8 cellular contexts compared by ENCODE assay signal in the genomic region with DNA sequence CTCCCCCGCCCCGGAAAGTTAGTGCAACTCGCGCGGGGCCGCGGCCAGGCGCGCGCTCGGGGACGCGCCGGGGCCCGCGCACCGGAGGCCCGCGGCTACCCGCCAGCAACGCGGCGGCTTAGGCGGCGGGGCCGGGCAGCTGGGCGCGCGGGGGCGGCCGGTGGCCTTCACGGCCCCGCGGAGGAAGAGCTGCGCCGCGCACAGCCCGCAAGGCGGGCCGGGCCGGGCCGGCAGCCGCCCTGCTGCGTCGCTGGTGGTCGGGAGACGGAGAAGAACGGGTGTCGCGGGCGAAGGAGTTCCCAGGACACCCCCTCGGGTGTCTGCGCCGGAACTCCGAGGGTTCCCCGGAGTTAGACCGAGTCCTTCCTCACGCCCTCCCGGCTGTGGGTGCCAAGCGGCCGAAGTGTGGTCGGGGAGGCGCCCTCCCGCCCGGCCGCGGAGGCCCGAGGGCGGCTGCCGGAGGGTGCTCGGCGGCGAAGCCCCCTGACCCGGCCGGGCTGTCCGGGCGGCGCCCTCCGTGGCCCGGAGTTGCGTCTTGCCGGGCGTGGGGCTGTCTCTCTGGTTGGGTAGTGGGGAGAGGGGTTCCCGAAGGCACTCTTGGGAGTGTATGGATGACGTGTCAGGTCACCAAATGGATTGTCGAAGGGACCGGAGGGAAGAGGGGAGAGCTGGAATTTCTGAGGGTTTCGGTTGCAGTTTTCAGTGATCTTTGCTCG. TPM values are rescaled to one million over a fixed set of nuclear protein-coding genes. Genes with fewer than 3 reads are reported as not detected.
DNase-seq lines count a peak whose midpoint lies in the region; ATAC-seq and TF ChIP-seq lines count a peak whose summit lies in the region.

No MANE protein-coding gene starts in this region.

- POLR2A ChIA-PET in RWPE1 (lab: Yijun Ruan, JAX; ENCODE audit: low non-redundant PET): no interaction called here

- peak overlapping the region; percentile 97 for H3K27ac ChIP-seq in HUES64 (ENCODE audit: low read depth, low read length)
- peak overlapping the region; percentile 96 for H3K27ac ChIP-seq in RWPE1
- peak overlapping the region; percentile 98 to 100 (median 99) for H3K27ac ChIP-seq in heart right ventricle

- TF ChIP-seq CTCF in RWPE1 (conservative IDR thresholded peaks at IDR 0.05; ENCODE audit: low read depth) (no peak), heart right ventricle (IDR thresholded peaks at IDR 0.05) (no peak)

- DNase-seq in EH (ENCODE audit: low read depth) (peak; percentile 91), RWPE1 (ENCODE audit: low spot score) (peak; percentile 62), amygdala (lab: John Stamatoyannopoulos, UW) (peak in 47 of 56 donors; percentile 6 to 73 (median 41)), heart right ventricle (peak; percentile 59 to 70), pons (ENCODE audit: low spot score) (peak; percentile 67), AML-193 (lab: John Stamatoyannopoulos, UW) (no peak)

- CTCF ChIA-PET in RWPE1 (lab: Yijun Ruan, JAX): interaction anchor here (0.6 kb wide), 1 partner anchor 27 kb away, joined by 3 read pairs; no protein-coding TSS in a partner anchor

- H3K4me1 ChIP-seq in HUES64 (ENCODE audit: insufficient read depth, low read length) (peaks cover 26% of the 10 kb centered on the region), heart right ventricle (peaks cover 0 to 48% (median 35%) of the 10 kb centered on the region in 9 donors)

- no peaks in the 10 kb centered on the region for H3K36me3 ChIP-seq in HUES64 (ENCODE audit: insufficient read depth, low read length)
- H3K36me3 ChIP-seq in heart right ventricle: no peaks in the 10 kb centered on the region

- peak; percentile 36 for ATAC-seq in GM21423 (IDR thresholded peaks at IDR 0.05; ENCODE audit: unreplicated experiment)
- peak; percentile 59 to 80 (median 70) for ATAC-seq in heart right ventricle

- H3K27me3 ChIP-seq in HUES64 (ENCODE audit: insufficient read depth, low read length): no peaks in the 10 kb centered on the region
- H3K27me3 ChIP-seq in heart right ventricle: no peaks in the 10 kb centered on the region

- H3K4me3 ChIP-seq in HUES64 (ENCODE audit: low read length) (peak overlapping the region; percentile 95), heart right ventricle (peak overlapping the region; percentile 77 to 95 (median 84))

- under 1% methylated on average over 89 of the region's 89 CpGs for WGBS in HUES64
- 0% methylated on average over 84 to 89 of the region's 89 CpGs for WGBS in heart right ventricle, 2 donors

- H3K9ac ChIP-seq in HUES64 (ENCODE audit: low read depth, low read length): peak overlapping the region; percentile 95

- intact Hi-C loops in heart right ventricle (cut with DNase I): loop anchor here in 2 of 10 donors (5.0 kb wide), 2 partner anchors 63 to 92 kb away; partner anchors contain the start of gene CAPZA2 (in 1 of the 2)

- H3K9me3 ChIP-seq in HUES64 (ENCODE audit: insufficient read depth, low read depth, low read length) (no peaks in the 10 kb centered on the region), heart right ventricle (no peaks in the 10 kb centered on the region)

RNA-seq across cellular contexts. Expression of gene ST7, which starts 0.6 kb away (rescaled TPM):
- 12.7 TPM for polyA plus RNA-seq in HUES64 (2013, experiment 1 of 2)
- 12.2 TPM for polyA plus RNA-seq in HUES64 (2013, experiment 2 of 2)
- total RNA-seq in heart right ventricle: 10 to 100 TPM; 20.6 to 40.2 (median 24.4) TPM
- polyA plus RNA-seq in heart right ventricle: 10 to 100 TPM; 20.1 to 22.7 TPM

Comparison
In these comparisons a context has a peak if more than half of its experiments do, and no peak if none do; other contexts are left out.
1. DNase-seq: peak in EH (single experiment), RWPE1 (single experiment), amygdala (47 of 56), heart right ventricle (2 of 2) and pons (single experiment); none in AML-193 (0 of 2).
2. Peak in every context shown above with its lines, with median percentiles within 50 percentile points of each other: H3K27ac ChIP-seq.